In genomic region chr3:52405601-52406115, GRCh38 we compare ENCODE assay signal across 23 cellular contexts. TPM values are rescaled to one million over a fixed set of nuclear protein-coding genes. Genes with fewer than 3 reads are reported as not detected.
DNase-seq lines count a peak whose midpoint lies in the region; ATAC-seq and TF ChIP-seq lines count a peak whose summit lies in the region.
"Had no signal": no experiment of that assay in that cellular context is flagged by ENCODE, and none has a peak within 500 bp of the region (broad histone marks: within the 10 kb centered on the region; RNA-seq: fewer than 3 reads in every experiment).

No MANE protein-coding gene starts in this region.

- TF ChIP-seq CTCF in SK-N-SH (IDR thresholded peaks at IDR 0.05) (no peak), HEK293 (tag by site-specific recombination; IDR thresholded peaks at IDR 0.05) (no peak), colonic mucosa (IDR thresholded peaks at IDR 0.05) (no peak), progenitor cell of endocrine pancreas (IDR thresholded peaks at IDR 0.05; ENCODE audit: unreplicated experiment) (no peak)

- H3K4me1 ChIP-seq in SK-N-SH (ENCODE audit: control insufficient read depth in 1 of 2, insufficient read depth in 2 of 2, low read depth in 1 of 2, low read length in 1 of 2): peaks cover 0 to 17% of the 10 kb centered on the region in 2 experiments; a peak in 2 of 4 replicates
- no peaks in the 10 kb centered on the region for H3K4me1 ChIP-seq in HEK293 (ENCODE audit: control insufficient read depth, insufficient read depth, low read length)
- peaks cover 7% of the 10 kb centered on the region for H3K4me1 ChIP-seq in colonic mucosa

- H3K4me3 Mint-ChIP-seq in progenitor cell of endocrine pancreas (ENCODE audit: low read depth): no peak overlapping the region
- H3K4me3 Mint-ChIP-seq: activated naive CD8-positive, alpha-beta T cell treated with anti-CD3 and anti-CD28 coated beads for 36 hours; H9; stimulated activated naive CD8-positive, alpha-beta T cell treated with anti-CD3 and anti-CD28 coated beads, Interleukin-15, Interleukin-2, amounts not matched to agents 100 ng/mL and 50 ng/mL, for 24 hours; WTC11 had no signal

- H3K9me2 ChIP-seq in SK-N-SH: no peaks in the 10 kb centered on the region

- no peaks in the 10 kb centered on the region for H3K27me3 ChIP-seq in SK-N-SH (ENCODE audit: insufficient read depth)
- no peaks in the 10 kb centered on the region for H3K27me3 ChIP-seq in colonic mucosa
- H3K27me3 ChIP-seq: body of pancreas, pancreas, upper lobe of left lung had no signal

- peaks cover 8% of the 10 kb centered on the region for H3K36me3 Mint-ChIP-seq in progenitor cell of endocrine pancreas (ENCODE audit: insufficient read depth)

- no peak for ATAC-seq in SK-N-SH treated with all-trans-retinoic acid at 6 μM for 48 hours
- no peak for ATAC-seq in GM19467 (IDR thresholded peaks at IDR 0.05; ENCODE audit: unreplicated experiment)
- no peak for ATAC-seq in HG03457 (IDR thresholded peaks at IDR 0.05; ENCODE audit: unreplicated experiment)
- ATAC-seq: body of pancreas, Panc1, pancreas, WTC11 had no signal

- peaks cover 11% of the 10 kb centered on the region for H3K4me1 Mint-ChIP-seq in progenitor cell of endocrine pancreas (ENCODE audit: low read depth)

- H3K4me3 ChIP-seq in SK-N-SH (ENCODE audit: low read depth in 2 of 2, low read length in 1 of 2): no peak overlapping the region
- H3K4me3 ChIP-seq in HEK293 (ENCODE audit: low read depth, low read length): no peak overlapping the region
- no peak overlapping the region for H3K4me3 ChIP-seq in colonic mucosa
- H3K4me3 ChIP-seq: body of pancreas, coronary artery, pancreas, upper lobe of left lung had no signal

- no peak for TF ChIP-seq RAD21 in SK-N-SH (IDR thresholded peaks at IDR 0.05; ENCODE audit: low read length)

- no peaks in the 10 kb centered on the region for H3K9me3 Mint-ChIP-seq in progenitor cell of endocrine pancreas (ENCODE audit: low read depth)
- H3K9me3 Mint-ChIP-seq: activated naive CD8-positive, alpha-beta T cell treated with anti-CD3 and anti-CD28 coated beads for 36 hours; H9; stimulated activated naive CD8-positive, alpha-beta T cell treated with anti-CD3 and anti-CD28 coated beads, Interleukin-15, Interleukin-2, amounts not matched to agents 100 ng/mL and 50 ng/mL, for 24 hours; WTC11 had no signal

- H3K4me2 ChIP-seq in SK-N-SH: no peak overlapping the region

- DNase-seq in SK-N-SH: peak; percentile 8
- no peak for DNase-seq in colonic mucosa
- no peak for DNase-seq in progenitor cell of endocrine pancreas (ENCODE audit: low spot score, unreplicated experiment)
- no peak for DNase-seq in NCI-H1048 (lab: John Stamatoyannopoulos, UW)
- DNase-seq: activated CD4-positive, alpha-beta T cell treated with anti-CD3 and anti-CD28 coated beads, Interleukin-2, amount 50 U/mL, for 48 hours; activated naive CD8-positive, alpha-beta T cell treated with anti-CD3 and anti-CD28 coated beads for 36 hours; EL; H9; NCI-H1092 treated with DMSO at 0.1 percent for 48 hours; NCI-H446 treated with DMSO at 0.1 percent for 48 hours; upper lobe of left lung had no signal

- CTCF ChIA-PET in SK-N-SH (lab: Yijun Ruan, JAX) (interaction anchor here (1.3 to 2.0 kb wide), 4 partner anchors 23 to 42 kb away, joined by 3 to 6 read pairs (median 5); no protein-coding TSS in a partner anchor), HEK293 (lab: Yijun Ruan, JAX) (interaction anchor here (0.7 to 1.3 kb wide), 2 partner anchors 21 to 111 kb away, joined by 3 read pairs; no protein-coding TSS in a partner anchor)

- no peaks in the 10 kb centered on the region for H3K9me3 ChIP-seq in SK-N-SH
- no peaks in the 10 kb centered on the region for H3K9me3 ChIP-seq in HEK293 (ENCODE audit: control insufficient read depth, insufficient read depth, low read depth, low read length)
- no peaks in the 10 kb centered on the region for H3K9me3 ChIP-seq in colonic mucosa
- H3K9me3 ChIP-seq: body of pancreas, pancreas, upper lobe of left lung had no signal

- intact Hi-C loops in colonic mucosa (cut with DNase I): no loop called here

- no peak for TF ChIP-seq EP300 in SK-N-SH (IDR thresholded peaks at IDR 0.05; ENCODE audit: borderline replicate concordance in 1 of 2, low read depth in 1 of 2, low read length in 1 of 2)

- H3K79me2 ChIP-seq in SK-N-SH (ENCODE audit: insufficient read depth): peaks cover 27% of the 10 kb centered on the region

- no peak overlapping the region for H3K27ac ChIP-seq in SK-N-SH (ENCODE audit: low read depth in 2 of 2, low read length in 1 of 2)
- H3K27ac ChIP-seq in HEK293 (ENCODE audit: extremely low read depth, low read depth, low read length): no peak overlapping the region
- H3K27ac ChIP-seq in colonic mucosa: no peak overlapping the region
- H3K27ac ChIP-seq: 22Rv1, body of pancreas, coronary artery, pancreas, upper lobe of left lung had no signal

- no peaks in the 10 kb centered on the region for H4K20me1 ChIP-seq in SK-N-SH (ENCODE audit: insufficient read depth)

- H3K27ac Mint-ChIP-seq in progenitor cell of endocrine pancreas: peak overlapping the region; percentile 62
- H3K27ac Mint-ChIP-seq: activated naive CD8-positive, alpha-beta T cell treated with anti-CD3 and anti-CD28 coated beads for 36 hours; H9; stimulated activated naive CD8-positive, alpha-beta T cell treated with anti-CD3 and anti-CD28 coated beads, Interleukin-15, Interleukin-2, amounts not matched to agents 100 ng/mL and 50 ng/mL, for 24 hours; WTC11 had no signal

- 94% methylated on average over 2 of the region's 4 CpGs for WGBS in SK-N-SH (ENCODE audit: low lambda C conversion rate)

- H3K36me3 ChIP-seq in SK-N-SH (replicated peaks in 1 of 2; ENCODE audit: control insufficient read depth in 1 of 2, insufficient read depth in 2 of 2, low read length in 1 of 2) (peaks cover 32 to 78% of the 10 kb centered on the region in 2 experiments), HEK293 (ENCODE audit: control insufficient read depth in 2 of 2, insufficient read depth in 1 of 2, low read length in 2 of 2) (peaks cover 0 to 84% of the 10 kb centered on the region in 2 experiments; a peak in 1 of 3 replicates), colonic mucosa (peaks cover 22% of the 10 kb centered on the region)

- H3K9ac ChIP-seq in SK-N-SH (no peak overlapping the region), colonic mucosa (ENCODE audit: low read depth in 2 of 2, low read length in 2 of 2) (peak overlapping the region; percentile 36 to 39)

- H3K27me3 Mint-ChIP-seq in progenitor cell of endocrine pancreas: no peaks in the 10 kb centered on the region
- H3K27me3 Mint-ChIP-seq: activated naive CD8-positive, alpha-beta T cell treated with anti-CD3 and anti-CD28 coated beads for 36 hours; stimulated activated naive CD8-positive, alpha-beta T cell treated with anti-CD3 and anti-CD28 coated beads, Interleukin-15, Interleukin-2, amounts not matched to agents 100 ng/mL and 50 ng/mL, for 24 hours had no signal

- POLR2A ChIA-PET in SK-N-SH (lab: Yijun Ruan, JAX) (no interaction called here), HEK293 (lab: Yijun Ruan, JAX) (interaction anchor here (0.9 kb wide), 1 partner anchor 11 kb away, joined by 8 read pairs; no protein-coding TSS in a partner anchor)

- H3F3A ChIP-seq in SK-N-SH (replicated peaks; ENCODE audit: insufficient read depth): no peaks in the 10 kb centered on the region

- no peak overlapping the region for H2AFZ ChIP-seq in SK-N-SH (ENCODE audit: low read depth)

TF ChIP-seq in SK-N-SH, 30 proteins besides CTCF, POLR2A, EP300 and RAD21 (continues in another document):
- TF ChIP-seq TAF1 (IDR thresholded peaks at IDR 0.05; ENCODE audit: borderline replicate concordance, low read depth, low read length) (no peak), JUND (IDR thresholded peaks at IDR 0.05) (no peak)

TF ChIP-seq in SK-N-SH treated with all-trans-retinoic acid at 6 μM for 48 hours, 23 proteins besides CTCF, POLR2A, EP300 and RAD21 (continues in another document):
- no peak for TF ChIP-seq ZNF565 (CRISPR knock-in tag; conservative IDR thresholded peaks at IDR 0.05; ENCODE audit: low read depth)

TF ChIP-seq in HEK293, 187 proteins besides CTCF, POLR2A, EP300 and RAD21 (continues in another document):
- TF ChIP-seq SCRT2 (tag by site-specific recombination; IDR thresholded peaks at IDR 0.05): 0 out of 2 replicates have a peak, but pooled peaks have one; percentile 33

RNA-seq across cellular contexts. Expression of gene BAP1, which starts 4.2 kb away (rescaled TPM):
- polyA plus RNA-seq in SK-N-SH (2012; rRNA removed): 66.5 and 66.8 TPM in 2 replicates
- polyA plus RNA-seq in SK-N-SH (2012; cell fraction: cytosol; rRNA removed): 50.1 and 52.4 TPM in 2 replicates
- polyA plus RNA-seq in SK-N-SH (2012; cell fraction: nucleus; rRNA removed): 201 and 241 TPM in 2 replicates
- total RNA-seq in colonic mucosa (10 to 100 TPM; 65.6 to 95.1 TPM), progenitor cell of endocrine pancreas (89.8 and 107 TPM in 2 replicates)

RNA-seq across cellular contexts. Expression of gene PHF7, which starts 4.8 kb away (rescaled TPM):
- 8.6 and 11.3 TPM in 2 replicates for polyA plus RNA-seq in SK-N-SH (2012; rRNA removed)
- polyA plus RNA-seq in SK-N-SH (2012; cell fraction: cytosol; rRNA removed): 9.3 and 9.9 TPM in 2 replicates
- polyA plus RNA-seq in SK-N-SH (2012; cell fraction: nucleus; rRNA removed): 17.8 and 26.3 TPM in 2 replicates
- total RNA-seq in colonic mucosa (10 to 100 TPM in 1 of 2 donors, 1 to 10 TPM in 1; 8.7 to 10.9 TPM), progenitor cell of endocrine pancreas (4.6 and 5.5 TPM in 2 replicates)

RNA-seq across cellular contexts. Expression of gene SEMA3G, which starts 39.2 kb away (rescaled TPM):
- polyA plus RNA-seq in SK-N-SH (2012; rRNA removed): 0.10 and 0.13 TPM in 2 replicates
- polyA plus RNA-seq in SK-N-SH (2012; cell fraction: cytosol; rRNA removed): 0.05 and 0.09 TPM in 2 replicates
- polyA plus RNA-seq in SK-N-SH (2012; cell fraction: nucleus; rRNA removed): 0.07 and 0.12 TPM in 2 replicates
- total RNA-seq in colonic mucosa: 1 to 10 TPM; 2.4 to 2.6 TPM
- 0.79 and 1.1 TPM in 2 replicates for total RNA-seq in progenitor cell of endocrine pancreas
- total RNA-seq: LHCN-M2 had no signal

RNA-seq across cellular contexts. Expression of gene TNNC1, which starts 48.2 kb away (rescaled TPM):
- 2.6 and 3.0 TPM in 2 replicates for polyA plus RNA-seq in SK-N-SH (2012; rRNA removed)
- polyA plus RNA-seq in SK-N-SH (2012; cell fraction: cytosol; rRNA removed): 3.3 and 3.6 TPM in 2 replicates
- 2.5 and 3.3 TPM in 2 replicates for polyA plus RNA-seq in SK-N-SH (2012; cell fraction: nucleus; rRNA removed)
- total RNA-seq in colonic mucosa (1 to 10 TPM; 1.1 to 1.5 TPM), progenitor cell of endocrine pancreas (3.3 and 3.6 TPM in 2 replicates)

RNA-seq across cellular contexts. Expression of gene NISCH, which starts 49.7 kb away (rescaled TPM):
- 77.5 and 95.1 TPM in 2 replicates for polyA plus RNA-seq in SK-N-SH (2012; rRNA removed)
- polyA plus RNA-seq in SK-N-SH (2012; cell fraction: cytosol; rRNA removed): 18.6 and 26.5 TPM in 2 replicates
- polyA plus RNA-seq in SK-N-SH (2012; cell fraction: nucleus; rRNA removed): 448 and 541 TPM in 2 replicates
- 10 to 100 TPM; 43.2 to 60.5 TPM for total RNA-seq in colonic mucosa
- 199 and 214 TPM in 2 replicates for total RNA-seq in progenitor cell of endocrine pancreas
